Comparison of ENCODE assay signal across 33 cellular contexts in genomic region chr16:31395647-31396046, GRCh38. TPM values are rescaled to one million over a fixed set of nuclear protein-coding genes. Genes with fewer than 3 reads are reported as not detected.
DNase-seq lines count a peak whose midpoint lies in the region; ATAC-seq and TF ChIP-seq lines count a peak whose summit lies in the region.
"Had no signal": no experiment of that assay in that cellular context is flagged by ENCODE, and none has a peak within 500 bp of the region (broad histone marks: within the 10 kb centered on the region; RNA-seq: fewer than 3 reads in every experiment).

No MANE protein-coding gene starts in this region.

- no peaks in the 10 kb centered on the region for H3K36me3 ChIP-seq in CD8-positive, alpha-beta T cell (ENCODE audit: insufficient read depth, low read length)
- H3K36me3 ChIP-seq: SJSA1, thoracic aorta, vagina had no signal

- no peaks in the 10 kb centered on the region for H3K9me3 ChIP-seq in CD8-positive, alpha-beta T cell (ENCODE audit: low read length)
- H3K9me3 ChIP-seq: SJSA1, thoracic aorta, vagina had no signal

- no peak overlapping the region for H3K4me3 ChIP-seq in CD8-positive, alpha-beta T cell (ENCODE audit: low read depth, low read length)
- H3K4me3 ChIP-seq: lung, SJSA1, thoracic aorta, vagina had no signal

- CTCF ChIA-PET in CD8-positive, alpha-beta T cell (lab: Charles Lee) = no interaction called here

- no peak for TF ChIP-seq CTCF in CD8-positive, alpha-beta T cell (IDR thresholded peaks at IDR 0.05)

- DNase-seq in Ammon's horn (ENCODE audit: low spot score) = peak; percentile 23
- peak; percentile 37 for DNase-seq in CD1c-positive myeloid dendritic cell (ENCODE audit: extremely low spot score)
- peak; percentile 13 for DNase-seq in globus pallidus (ENCODE audit: low spot score)
- DNase-seq in sciatic nerve (ENCODE audit: low spot score) = peak; percentile 68
- no peak for DNase-seq in effector memory CD8-positive, alpha-beta T cell
- DNase-seq in CD8-positive, alpha-beta T cell = no peak
- DNase-seq in activated CD8-positive, alpha-beta memory T cell treated with anti-CD3 and anti-CD28 coated beads for 24 hours = no peak
- DNase-seq: activated CD4-positive, alpha-beta T cell treated with anti-CD3 and anti-CD28 coated beads, Interleukin-2, amount 50 U/mL, for 4 hours; activated CD8-positive, alpha-beta memory T cell treated with anti-CD3 and anti-CD28 coated beads, Interleukin-2, amount 50 U/mL, for 4 hours; activated naive CD4-positive, alpha-beta T cell treated with Interleukin-2 at 50 U/mL for 16 hours; Calu3; dermis blood vessel endothelial cell; DMS79; HCEC 1CT; Karpas-422; NCI-H146; NCI-H446 treated with DMSO at 0.1 percent for 48 hours; NCI-H774; stimulated activated naive CD8-positive, alpha-beta T cell treated with anti-CD3 and anti-CD28 coated beads, Interleukin-15, Interleukin-2, amounts not matched to agents 100 U/mL and 50 U/mL, for 24 hours; T1000 had no signal

- H3K36me3 Mint-ChIP-seq in effector memory CD8-positive, alpha-beta T cell (ENCODE audit: insufficient read depth) = no peaks in the 10 kb centered on the region
- no peaks in the 10 kb centered on the region for H3K36me3 Mint-ChIP-seq in CD8-positive, alpha-beta T cell

- H3K9me3 Mint-ChIP-seq in effector memory CD8-positive, alpha-beta T cell = peaks cover 3 to 12% of the 10 kb centered on the region in 2 donors
- H3K9me3 Mint-ChIP-seq in CD8-positive, alpha-beta T cell = peaks cover 2% of the 10 kb centered on the region

- peaks cover 17 to 23% of the 10 kb centered on the region in 2 donors for H3K4me1 Mint-ChIP-seq in effector memory CD8-positive, alpha-beta T cell (ENCODE audit: low read depth in 2 of 2)
- H3K4me1 Mint-ChIP-seq in CD8-positive, alpha-beta T cell (ENCODE audit: low read depth) = peaks cover 11% of the 10 kb centered on the region

- POLR2A ChIA-PET in CD8-positive, alpha-beta T cell (lab: Charles Lee) = no interaction called here

- no peak overlapping the region for H3K27ac ChIP-seq in CD8-positive, alpha-beta T cell (ENCODE audit: low read depth, low read length)
- H3K27ac ChIP-seq: C4-2B, HL-60, SJSA1, thoracic aorta, vagina had no signal

- intact Hi-C loops in sciatic nerve (cut with DNase I) = no loop called here
- intact Hi-C loops in CD8-positive, alpha-beta T cell (cut with DNase I, micrococcal nuclease) = no loop called here

- peak; percentile 73 for ATAC-seq in sciatic nerve
- no peak for ATAC-seq in effector memory CD8-positive, alpha-beta T cell (replicated peaks)
- no peak for ATAC-seq in CD8-positive, alpha-beta T cell
- ATAC-seq: esophagus mucosa; natural killer cell treated with Interleukin-12 subunit alpha and Interleukin-12 subunit beta and Interleukin-15 and Interleukin-18, amount 100 ng/mL, for 72 hours; stimulated activated naive CD8-positive, alpha-beta T cell treated with anti-CD3 and anti-CD28 coated beads, Interleukin-15, Interleukin-2, amounts not matched to agents 100 U/mL and 50 U/mL, for 24 hours had no signal

- peaks cover 14% of the 10 kb centered on the region for H3K4me1 ChIP-seq in CD8-positive, alpha-beta T cell (ENCODE audit: insufficient read depth, low read length)
- H3K4me1 ChIP-seq: SJSA1, vagina had no signal

- H3K27me3 ChIP-seq in CD8-positive, alpha-beta T cell (ENCODE audit: insufficient read depth, low read length) = no peaks in the 10 kb centered on the region
- H3K27me3 ChIP-seq: vagina had no signal

- H3K27me3 Mint-ChIP-seq in effector memory CD8-positive, alpha-beta T cell = peaks cover 0 to 10% of the 10 kb centered on the region in 2 donors
- H3K27me3 Mint-ChIP-seq in CD8-positive, alpha-beta T cell (ENCODE audit: low read depth) = no peaks in the 10 kb centered on the region
- H3K27me3 Mint-ChIP-seq: central memory CD8-positive, alpha-beta T cell; natural killer cell treated with Interleukin-12 subunit alpha and Interleukin-12 subunit beta and Interleukin-15 and Interleukin-18, amount 100 ng/mL, for 72 hours had no signal

- H3K4me3 Mint-ChIP-seq in effector memory CD8-positive, alpha-beta T cell = no peak overlapping the region
- no peak overlapping the region for H3K4me3 Mint-ChIP-seq in CD8-positive, alpha-beta T cell
- H3K4me3 Mint-ChIP-seq: central memory CD8-positive, alpha-beta T cell; natural killer cell treated with Interleukin-12 subunit alpha and Interleukin-12 subunit beta and Interleukin-15 and Interleukin-18, amount 100 ng/mL, for 72 hours had no signal

- no peak overlapping the region for H3K27ac Mint-ChIP-seq in effector memory CD8-positive, alpha-beta T cell
- H3K27ac Mint-ChIP-seq in CD8-positive, alpha-beta T cell = no peak overlapping the region
- H3K27ac Mint-ChIP-seq: natural killer cell treated with Interleukin-12 subunit alpha and Interleukin-12 subunit beta and Interleukin-15 and Interleukin-18, amount 100 ng/mL, for 72 hours had no signal

RNA-seq across cellular contexts. Expression of gene ITGAD, which starts 2.5 kb away (rescaled TPM):
- 0.89 TPM for total RNA-seq in sciatic nerve
- under 1 TPM in 1 of 2 experiments, not detected in 1; 0.16 TPM for total RNA-seq in CD8-positive, alpha-beta T cell
- total RNA-seq: Calu3, dermis blood vessel endothelial cell, esophagus mucosa, fibroblast of villous mesenchyme, pulmonary artery endothelial cell, SJSA1, vagina had no signal

RNA-seq across cellular contexts. Expression of gene COX6A2, which starts 32.5 kb away (rescaled TPM):
- not detected for total RNA-seq in sciatic nerve
- not detected for total RNA-seq in CD8-positive, alpha-beta T cell
- total RNA-seq: Calu3; dermis blood vessel endothelial cell; fibroblast of villous mesenchyme; lung; mononuclear cell; natural killer cell treated with Interleukin-12 subunit alpha and Interleukin-12 subunit beta and Interleukin-15 and Interleukin-18, amount 100 ng/mL, for 72 hours; omental fat pad; pulmonary artery endothelial cell; SJSA1; thoracic aorta; vagina had no signal

RNA-seq across cellular contexts. Expression of gene ITGAX, which starts 40.7 kb away (rescaled TPM):
- total RNA-seq in sciatic nerve = 41.1 TPM
- 1 to 10 TPM; 1.7 to 2.3 TPM for total RNA-seq in CD8-positive, alpha-beta T cell
- total RNA-seq: fibroblast of villous mesenchyme, SJSA1 had no signal

RNA-seq across cellular contexts. Expression of gene ZNF843, which starts 46.9 kb away (rescaled TPM):
- total RNA-seq in sciatic nerve = 1.5 TPM
- not detected for total RNA-seq in CD8-positive, alpha-beta T cell
- total RNA-seq: Calu3, mononuclear cell had no signal

Comparison
In these comparisons a context has a peak if more than half of its experiments do, and no peak if none do; other contexts are left out.
1. DNase-seq: peak in Ammon's horn (single experiment), CD1c-positive myeloid dendritic cell (single experiment), globus pallidus (single experiment) and sciatic nerve (single experiment); none in effector memory CD8-positive, alpha-beta T cell (0 of 3), CD8-positive, alpha-beta T cell (0 of 7) and activated CD8-positive, alpha-beta memory T cell treated with anti-CD3 and anti-CD28 coated beads for 24 hours (single experiment).
2. RNA of gene ITGAX, which starts 40.7 kb away (total RNA-seq): 41.1 TPM in sciatic nerve (single experiment); 1.7 to 2.3 TPM in CD8-positive, alpha-beta T cell; every median in the first group is over 10 times any median in the second.